In genomic region chr1:33254536-33254935, GRCh38 we compare ENCODE assay signal across 23 cellular contexts. TPM values are rescaled to one million over a fixed set of nuclear protein-coding genes. Genes with fewer than 3 reads are reported as not detected.
A peak's percentile ranks its signal among the peaks of the same experiment; 100 is the strongest.
DNase-seq lines count a peak whose midpoint lies in the region; ATAC-seq and TF ChIP-seq lines count a peak whose summit lies in the region.
"Had no signal": no experiment of that assay in that cellular context is flagged by ENCODE, and none has a peak within 500 bp of the region (broad histone marks: within the 10 kb centered on the region; RNA-seq: fewer than 3 reads in every experiment).

No MANE protein-coding gene starts in this region.

- no peak for TF ChIP-seq CTCF in vagina (IDR thresholded peaks at IDR 0.05)

- no peak overlapping the region for H3K14ac ChIP-seq in trophoblast cell (ENCODE audit: low read length)

- no peaks in the 10 kb centered on the region for H3K27me3 Mint-ChIP-seq in activated naive CD8-positive, alpha-beta T cell
- H3K27me3 Mint-ChIP-seq in activated naive CD8-positive, alpha-beta T cell treated with anti-CD3 and anti-CD28 coated beads, Interleukin-2, amount 50 U/mL, for 24 hours: peaks cover 7% of the 10 kb centered on the region
- H3K27me3 Mint-ChIP-seq in T-cell: peaks cover 4 to 6% of the 10 kb centered on the region in 2 donors
- H3K27me3 Mint-ChIP-seq in naive thymus-derived CD4-positive, alpha-beta T cell: peaks cover 0 to 17% (median 2%) of the 10 kb centered on the region in 5 donors

- no peak for DNase-seq in activated naive CD8-positive, alpha-beta T cell treated with anti-CD3 and anti-CD28 coated beads, Interleukin-2, amount 50 U/mL, for 24 hours
- DNase-seq in T-cell: no peak
- no peak for DNase-seq in naive thymus-derived CD4-positive, alpha-beta T cell
- DNase-seq in vagina (ENCODE audit: extremely low spot score in 2 of 2): no peak
- no peak for DNase-seq in NCI-H526 treated with DMSO at 0.1 percent for 48 hours (lab: John Stamatoyannopoulos, UW)
- DNase-seq in NCI-H446 (lab: John Stamatoyannopoulos, UW): no peak
- no peak for DNase-seq in trophoblast cell
- DNase-seq: activated naive CD8-positive, alpha-beta T cell treated with anti-CD3 and anti-CD28 coated beads for 36 hours; DMS 273 treated with DMSO at 0.1 percent for 48 hours; MG63; NCI-H1417; NCI-H2081 treated with DMSO at 0.1 percent for 48 hours; NCI-H510A; ovary; right cardiac atrium; RPMI8226; SK-N-SH; stimulated activated CD4-positive, alpha-beta T cell treated with anti-CD3 and anti-CD28 coated beads, Interleukin-12 subunit alpha, Interleukin-12 subunit beta, amount 100 ng/mL, for 4 hours; stimulated activated CD4-positive, alpha-beta T cell treated with anti-CD3 and anti-CD28 coated beads, Interleukin-4, amount 100 ng/mL, for 4 hours; stimulated activated naive CD8-positive, alpha-beta T cell treated with anti-CD3 and anti-CD28 coated beads, Interleukin-15, amount 100 ng/mL, for 72 hours had no signal

- no CpG with 5 or more reads among the region's 4 CpGs for WGBS in trophoblast cell (ENCODE audit: extremely low coverage, insufficient coverage, insufficient read length)

- no peak overlapping the region for H3K23ac ChIP-seq in trophoblast cell (ENCODE audit: low read length)

- H3K4me3 Mint-ChIP-seq in activated naive CD8-positive, alpha-beta T cell: peak overlapping the region; percentile 63
- no peak overlapping the region for H3K4me3 Mint-ChIP-seq in activated naive CD8-positive, alpha-beta T cell treated with anti-CD3 and anti-CD28 coated beads, Interleukin-2, amount 50 U/mL, for 24 hours
- peak overlapping the region; percentile 52 to 66 (median 56) for H3K4me3 Mint-ChIP-seq in T-cell
- peak overlapping the region in 7 of 10 donors; percentile 14 to 100 (median 64) for H3K4me3 Mint-ChIP-seq in naive thymus-derived CD4-positive, alpha-beta T cell

- peaks cover 16 to 21% of the 10 kb centered on the region in 2 donors for H3K4me1 ChIP-seq in naive thymus-derived CD4-positive, alpha-beta T cell (ENCODE audit: control insufficient read depth in 2 of 2, insufficient read depth in 2 of 2, low read length in 2 of 2)
- H3K4me1 ChIP-seq in vagina: peaks cover 27% of the 10 kb centered on the region
- H3K4me1 ChIP-seq in trophoblast cell (ENCODE audit: control insufficient read depth in 1 of 2, insufficient read depth in 2 of 2, low read length in 2 of 2): peaks cover 17 to 20% of the 10 kb centered on the region in 2 experiments

- no peak overlapping the region for H3K9ac ChIP-seq in trophoblast cell (ENCODE audit: low read length)

- no peak overlapping the region for H2BK120ac ChIP-seq in trophoblast cell (ENCODE audit: insufficient read depth, low read length, poor library complexity)

- H3K9me3 Mint-ChIP-seq in activated naive CD8-positive, alpha-beta T cell (ENCODE audit: low read depth): no peaks in the 10 kb centered on the region
- H3K9me3 Mint-ChIP-seq in activated naive CD8-positive, alpha-beta T cell treated with anti-CD3 and anti-CD28 coated beads, Interleukin-2, amount 50 U/mL, for 24 hours: no peaks in the 10 kb centered on the region
- H3K9me3 Mint-ChIP-seq in T-cell: no peaks in the 10 kb centered on the region
- peaks cover 0 to 4% (median 0%) of the 10 kb centered on the region in 11 donors for H3K9me3 Mint-ChIP-seq in naive thymus-derived CD4-positive, alpha-beta T cell
- H3K9me3 Mint-ChIP-seq: activated naive CD8-positive, alpha-beta T cell treated with anti-CD3 and anti-CD28 coated beads for 36 hours; stimulated activated naive CD8-positive, alpha-beta T cell treated with anti-CD3 and anti-CD28 coated beads, Interleukin-15, amount 100 ng/mL, for 72 hours had no signal

- H3K9me3 ChIP-seq in naive thymus-derived CD4-positive, alpha-beta T cell (ENCODE audit: control insufficient read depth in 2 of 3, low read length in 3 of 3): no peaks in the 10 kb centered on the region
- H3K9me3 ChIP-seq in vagina (no peaks in the 10 kb centered on the region), trophoblast cell (ENCODE audit: insufficient read depth, low read depth, low read length) (peaks cover 1% of the 10 kb centered on the region)
- H3K9me3 ChIP-seq: HAP-1, MG63, ovary, SK-N-SH, tibial nerve had no signal

- peaks cover 19% of the 10 kb centered on the region for H3K79me2 ChIP-seq in trophoblast cell (ENCODE audit: control insufficient read depth, insufficient read depth, low read length, poor library complexity)

- H3K27me3 ChIP-seq in naive thymus-derived CD4-positive, alpha-beta T cell (ENCODE audit: control insufficient read depth in 2 of 2, insufficient read depth in 2 of 2, low read length in 2 of 2): no peaks in the 10 kb centered on the region
- H3K27me3 ChIP-seq in vagina (no peaks in the 10 kb centered on the region), trophoblast cell (ENCODE audit: insufficient read depth, low read length) (no peaks in the 10 kb centered on the region)
- H3K27me3 ChIP-seq: MG63, ovary, tibial nerve had no signal

- no peak overlapping the region for H2AK5ac ChIP-seq in trophoblast cell (ENCODE audit: low read length)

- POLR2A ChIA-PET in T-cell (lab: Charles Lee): no interaction called here
- POLR2A ChIA-PET in naive thymus-derived CD4-positive, alpha-beta T cell (lab: Charles Lee): interaction anchor here (0.6 to 1.6 kb wide), 2 partner anchors 73 to 78 kb away, joined by 3 to 6 read pairs; partner anchors contain the start of gene TRIM62

- H3K4me1 Mint-ChIP-seq in activated naive CD8-positive, alpha-beta T cell (ENCODE audit: low read depth): peaks cover 22% of the 10 kb centered on the region
- peaks cover 21% of the 10 kb centered on the region for H3K4me1 Mint-ChIP-seq in activated naive CD8-positive, alpha-beta T cell treated with anti-CD3 and anti-CD28 coated beads, Interleukin-2, amount 50 U/mL, for 24 hours
- H3K4me1 Mint-ChIP-seq in T-cell: peaks cover 21 to 23% (median 22%) of the 10 kb centered on the region in 3 donors
- peaks cover 14 to 23% (median 23%) of the 10 kb centered on the region in 7 donors for H3K4me1 Mint-ChIP-seq in naive thymus-derived CD4-positive, alpha-beta T cell

- intact Hi-C loops in naive thymus-derived CD4-positive, alpha-beta T cell (cut with micrococcal nuclease): loop anchor here in 1 of 2 donors (10.0 kb wide), 1 partner anchor 70 kb away; the partner anchor contains the start of gene TRIM62
- intact Hi-C loops in vagina (cut with DNase I): no loop called here

- TF ChIP-seq POLR2A in vagina (IDR thresholded peaks at IDR 0.05): no peak

- peaks cover 0 to 3% (median 0%) of the 10 kb centered on the region in 3 experiments for H3K36me3 ChIP-seq in naive thymus-derived CD4-positive, alpha-beta T cell (ENCODE audit: control insufficient read depth in 2 of 3, insufficient read depth in 3 of 3, low read length in 3 of 3)
- H3K36me3 ChIP-seq in vagina (no peaks in the 10 kb centered on the region), trophoblast cell (ENCODE audit: control insufficient read depth in 1 of 2, insufficient read depth in 2 of 2, low read length in 2 of 2) (no peaks in the 10 kb centered on the region)
- H3K36me3 ChIP-seq: HAP-1, MG63, ovary, tibial nerve had no signal

- H4K12ac ChIP-seq in trophoblast cell (ENCODE audit: low read depth, low read length): no peak overlapping the region

- ATAC-seq in activated naive CD8-positive, alpha-beta T cell treated with anti-CD3 and anti-CD28 coated beads, Interleukin-2, amount 50 U/mL, for 24 hours: no peak
- ATAC-seq in T-cell (replicated peaks in 1 of 4): no peak
- ATAC-seq in naive thymus-derived CD4-positive, alpha-beta T cell: no peak
- ATAC-seq: stimulated activated naive CD8-positive, alpha-beta T cell treated with anti-CD3 and anti-CD28 coated beads, Interleukin-15, amount 100 ng/mL, for 72 hours had no signal

- H3K36me3 Mint-ChIP-seq in activated naive CD8-positive, alpha-beta T cell: no peaks in the 10 kb centered on the region
- no peaks in the 10 kb centered on the region for H3K36me3 Mint-ChIP-seq in activated naive CD8-positive, alpha-beta T cell treated with anti-CD3 and anti-CD28 coated beads, Interleukin-2, amount 50 U/mL, for 24 hours (ENCODE audit: low read depth)
- no peaks in the 10 kb centered on the region for H3K36me3 Mint-ChIP-seq in T-cell
- H3K36me3 Mint-ChIP-seq in naive thymus-derived CD4-positive, alpha-beta T cell: peaks cover 0 to 4% (median 2%) of the 10 kb centered on the region in 5 donors

- H4K91ac ChIP-seq in trophoblast cell (ENCODE audit: low read depth, low read length): no peak overlapping the region

- no peak overlapping the region for H3K18ac ChIP-seq in trophoblast cell (ENCODE audit: low read length)

- H4K8ac ChIP-seq in trophoblast cell (ENCODE audit: low read depth, low read length): no peak overlapping the region

- CTCF ChIA-PET in T-cell (lab: Charles Lee): no interaction called here
- CTCF ChIA-PET in naive thymus-derived CD4-positive, alpha-beta T cell (lab: Charles Lee): no interaction called here

- no peak overlapping the region for H3K4ac ChIP-seq in trophoblast cell (ENCODE audit: low read depth, low read length)

- H3K4me2 ChIP-seq in trophoblast cell (ENCODE audit: low read length): no peak overlapping the region

- no peak overlapping the region for H2BK5ac ChIP-seq in trophoblast cell (ENCODE audit: low read depth, low read length, poor library complexity)

- H2AFZ ChIP-seq in trophoblast cell (ENCODE audit: insufficient read depth, low read length, poor library complexity): no peak overlapping the region

- no peak overlapping the region for H2BK12ac ChIP-seq in trophoblast cell (ENCODE audit: low read length)

- no peak overlapping the region for H3K4me3 ChIP-seq in naive thymus-derived CD4-positive, alpha-beta T cell (ENCODE audit: low read length)
- no peak overlapping the region for H3K4me3 ChIP-seq in vagina
- no peak overlapping the region for H3K4me3 ChIP-seq in trophoblast cell (ENCODE audit: low read depth, low read length)
- H3K4me3 ChIP-seq: HAP-1, MG63, ovary had no signal

- H3K79me1 ChIP-seq in trophoblast cell (ENCODE audit: low read length): peaks cover 25% of the 10 kb centered on the region

- no peak overlapping the region for H3K27ac ChIP-seq in naive thymus-derived CD4-positive, alpha-beta T cell (ENCODE audit: low read depth, low read length)
- H3K27ac ChIP-seq in vagina (peak overlapping the region; percentile 97), trophoblast cell (ENCODE audit: low read depth, low read length) (no peak overlapping the region)

- H3K27ac Mint-ChIP-seq in activated naive CD8-positive, alpha-beta T cell: no peak overlapping the region
- no peak overlapping the region for H3K27ac Mint-ChIP-seq in activated naive CD8-positive, alpha-beta T cell treated with anti-CD3 and anti-CD28 coated beads, Interleukin-2, amount 50 U/mL, for 24 hours
- peak overlapping the region in 1 of 2 donors; percentile 36 for H3K27ac Mint-ChIP-seq in T-cell
- H3K27ac Mint-ChIP-seq in naive thymus-derived CD4-positive, alpha-beta T cell: peak overlapping the region in 4 of 9 donors; percentile 14 to 75 (median 53)
- H3K27ac Mint-ChIP-seq: activated naive CD8-positive, alpha-beta T cell treated with anti-CD3 and anti-CD28 coated beads for 36 hours; stimulated activated naive CD8-positive, alpha-beta T cell treated with anti-CD3 and anti-CD28 coated beads, Interleukin-15, amount 100 ng/mL, for 72 hours had no signal

RNA-seq across cellular contexts. Expression of gene ZNF362, which starts 1.8 kb away (rescaled TPM):
- total RNA-seq in T-cell (10 to 100 TPM; 22.9 to 31.4 (median 24.5) TPM), vagina (24.6 TPM)
- total RNA-seq in naive thymus-derived CD4-positive, alpha-beta T cell: 10 to 100 TPM; 24.7 to 30.5 (median 27.0) TPM
- polyA plus RNA-seq in naive thymus-derived CD4-positive, alpha-beta T cell: 10 to 100 TPM; 17.2 to 30.0 TPM
- polyA plus RNA-seq in trophoblast cell (2013): 31.7 and 34.3 TPM in 2 replicates
